In genomic region chr6:32177788-32178546, GRCh38 we compare ENCODE assay signal across 8 cellular contexts. TPM values are rescaled to one million over a fixed set of nuclear protein-coding genes. Genes with fewer than 3 reads are reported as not detected.
DNase-seq lines count a peak whose midpoint lies in the region; ATAC-seq and TF ChIP-seq lines count a peak whose summit lies in the region.

A gene with protein sequence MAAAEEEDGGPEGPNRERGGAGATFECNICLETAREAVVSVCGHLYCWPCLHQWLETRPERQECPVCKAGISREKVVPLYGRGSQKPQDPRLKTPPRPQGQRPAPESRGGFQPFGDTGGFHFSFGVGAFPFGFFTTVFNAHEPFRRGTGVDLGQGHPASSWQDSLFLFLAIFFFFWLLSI (plus strand): TSS chr6:32178405. CDS start chr6:32178512, 107 bp downstream.

- CTCF ChIA-PET in activated naive CD4-positive, alpha-beta T cell treated with anti-CD3 and anti-CD28 coated beads, Interleukin-2, amount 10 ng/mL, durations not matched to agents 7 days and 5 days (lab: Charles Lee), result interaction anchor here (0.7 to 1.8 kb wide), 4 partner anchors 13 to 18 kb away, joined by 3 to 9 read pairs (median 5); partner anchors contain the start of gene GPSM3

- H3K4me3 Mint-ChIP-seq in activated naive CD4-positive, alpha-beta T cell treated with anti-CD3 and anti-CD28 coated beads, Interleukin-2, amount 10 ng/mL, durations not matched to agents 7 days and 5 days, result peak within 1 kb of the TSS; percentile 85

- peak; percentile 87 for ATAC-seq in gastroesophageal sphincter

- H3K9ac ChIP-seq in SK-N-MC (ENCODE audit: insufficient read length), result peak within 1 kb of the TSS; percentile 93

- H3K4me1 ChIP-seq in gastroesophageal sphincter (peaks cover 0 to 81% (median 40%) of the 10 kb centered on the region in 3 donors), neutrophil (ENCODE audit: control insufficient read depth in 1 of 2, insufficient read depth in 1 of 2, low read depth in 1 of 2, low read length in 1 of 2) (peaks cover 44 to 56% of the 10 kb centered on the region in 2 experiments)

- H3K36me3 Mint-ChIP-seq in activated naive CD4-positive, alpha-beta T cell treated with anti-CD3 and anti-CD28 coated beads, Interleukin-2, amount 10 ng/mL, durations not matched to agents 7 days and 5 days, result peaks cover 24% of the 10 kb centered on the region

- H3K4me1 Mint-ChIP-seq in activated naive CD4-positive, alpha-beta T cell treated with anti-CD3 and anti-CD28 coated beads, Interleukin-2, amount 10 ng/mL, durations not matched to agents 7 days and 5 days, result peaks cover 71% of the 10 kb centered on the region

- 0 to 1% methylated on average over 12 to 22 of the region's 33 CpGs for WGBS in gastroesophageal sphincter (ENCODE audit: low coverage in 1 of 2), 2 donors

- TF ChIP-seq CTCF in HFF-Myc (IDR thresholded peaks at IDR 0.05; ENCODE audit: low read depth, low read length, missing control alignments) (no peak), gastroesophageal sphincter (IDR thresholded peaks at IDR 0.05) (no peak), neutrophil (IDR thresholded peaks at IDR 0.05) (no peak)

- peak within 1 kb of the TSS; percentile 90 for H3K4me3 ChIP-seq in HFF-Myc (replicated peaks; ENCODE audit: low read depth, low read length)
- peak within 1 kb of the TSS; percentile 89 for H3K4me3 ChIP-seq in SK-N-MC
- peak within 1 kb of the TSS; percentile 62 to 83 for H3K4me3 ChIP-seq in gastroesophageal sphincter
- peak within 1 kb of the TSS; percentile 75 to 92 for H3K4me3 ChIP-seq in neutrophil (ENCODE audit: low read depth in 1 of 2, low read length in 1 of 2)

- H3K36me3 ChIP-seq in SK-N-MC (ENCODE audit: insufficient read depth, low read length), result peaks cover 17% of the 10 kb centered on the region; the same call in 1 of the 2 replicates
- H3K36me3 ChIP-seq in gastroesophageal sphincter, result peaks cover 0 to 36% of the 10 kb centered on the region in 2 donors
- H3K36me3 ChIP-seq in neutrophil, result peaks cover 27% of the 10 kb centered on the region

- no peak for TF ChIP-seq POLR2A in gastroesophageal sphincter (IDR thresholded peaks at IDR 0.05)

- H3K9me3 Mint-ChIP-seq in activated naive CD4-positive, alpha-beta T cell treated with anti-CD3 and anti-CD28 coated beads, Interleukin-2, amount 10 ng/mL, durations not matched to agents 7 days and 5 days, result no peaks in the 10 kb centered on the region

- peak within 1 kb of the TSS; percentile 92 for H3K27ac Mint-ChIP-seq in activated naive CD4-positive, alpha-beta T cell treated with anti-CD3 and anti-CD28 coated beads, Interleukin-2, amount 10 ng/mL, durations not matched to agents 7 days and 5 days

- H3K27ac ChIP-seq in SK-N-MC (peak within 1 kb of the TSS; percentile 99), gastroesophageal sphincter (peak within 1 kb of the TSS; percentile 89 to 98 (median 94)), neutrophil (peak within 1 kb of the TSS; percentile 97)

- DNase-seq in GF-D8 (lab: John Stamatoyannopoulos, UW), result peak; percentile 100
- DNase-seq in HFF-Myc (ENCODE audit: extremely low read depth, low read depth), result peak; percentile 100
- DNase-seq in NAMALWA (ENCODE audit: low spot score), result peak; percentile 100
- DNase-seq in SK-N-MC (ENCODE audit: low read depth, low spot score), result peak; percentile 100
- DNase-seq in activated naive CD4-positive, alpha-beta T cell treated with anti-CD3 and anti-CD28 coated beads, Interleukin-2, amount 10 ng/mL, durations not matched to agents 7 days and 5 days, result peak; percentile 97
- peak; percentile 100 for DNase-seq in superior temporal gyrus (ENCODE audit: extremely low spot score)

- H3K27me3 Mint-ChIP-seq in activated naive CD4-positive, alpha-beta T cell treated with anti-CD3 and anti-CD28 coated beads, Interleukin-2, amount 10 ng/mL, durations not matched to agents 7 days and 5 days, result no peaks in the 10 kb centered on the region

- no peak for TF ChIP-seq EP300 in gastroesophageal sphincter (IDR thresholded peaks at IDR 0.05)

- no peaks in the 10 kb centered on the region for H3K27me3 ChIP-seq in gastroesophageal sphincter
- H3K27me3 ChIP-seq in neutrophil, result no peaks in the 10 kb centered on the region

- H3K9me3 ChIP-seq in SK-N-MC (ENCODE audit: low read depth, low read length), result no peaks in the 10 kb centered on the region
- H3K9me3 ChIP-seq in gastroesophageal sphincter, result no peaks in the 10 kb centered on the region
- no peaks in the 10 kb centered on the region for H3K9me3 ChIP-seq in neutrophil

RNA-seq across cellular contexts. Expression of the gene that starts here (rescaled TPM):
- total RNA-seq in gastroesophageal sphincter, result 100 to 1,000 TPM in 1 of 4 donors, 10 to 100 TPM in 3; 78.8 to 101 (median 88.0) TPM

Comparison
In these comparisons a context has a peak if more than half of its experiments do, and no peak if none do; other contexts are left out.
1. Peak in every context shown above with its lines: DNase-seq, ATAC-seq, H3K4me3 ChIP-seq and H3K27ac ChIP-seq.